Comparison of ENCODE assay signal across 2 cellular contexts in genomic region chr2:125168442-125168841, GRCh38.
TF ChIP-seq lines count a peak whose summit lies in the region.

No MANE protein-coding gene starts in this region.

TF ChIP-seq in H1, 55 proteins besides CTCF, POLR2A, EP300 and RAD21:
- TF ChIP-seq ATF2 (IDR thresholded peaks at IDR 0.05; ENCODE audit: low read length), result no peak
- TF ChIP-seq HDAC2 (IDR thresholded peaks at IDR 0.05; ENCODE audit: borderline replicate concordance in 1 of 2, low read depth in 2 of 2, low read length in 2 of 2), result no peak
- no peak for TF ChIP-seq MAFK (IDR thresholded peaks at IDR 0.05; ENCODE audit: low read depth, low read length)
- TF ChIP-seq SP2 (IDR thresholded peaks at IDR 0.05; ENCODE audit: low read length), result no peak
- TF ChIP-seq SRF (IDR thresholded peaks at IDR 0.05; ENCODE audit: low read depth, low read length), result no peak
- no peak for TF ChIP-seq SIRT6 (IDR thresholded peaks at IDR 0.05; ENCODE audit: low read length)
- TF ChIP-seq MAX (IDR thresholded peaks at IDR 0.05), result no peak
- TF ChIP-seq CBX5 (IDR thresholded peaks at IDR 0.05; ENCODE audit: low read depth, low read length), result no peak
- no peak for TF ChIP-seq NANOG (IDR thresholded peaks at IDR 0.05; ENCODE audit: insufficient read depth, low read depth, low read length, poor library complexity, severe bottlenecking)
- no peak for TF ChIP-seq ATF3 (IDR thresholded peaks at IDR 0.05; ENCODE audit: insufficient read depth, low read depth, low read length)
- TF ChIP-seq CHD2 (IDR thresholded peaks at IDR 0.05; ENCODE audit: low read length), result no peak
- TF ChIP-seq SAP30 (IDR thresholded peaks at IDR 0.05; ENCODE audit: insufficient read depth, insufficient replicate concordance, low read length), result no peak
- TF ChIP-seq TAF1 (IDR thresholded peaks at IDR 0.05; ENCODE audit: low read depth, low read length), result no peak
- no peak for TF ChIP-seq GABPA (IDR thresholded peaks at IDR 0.05; ENCODE audit: borderline replicate concordance, insufficient read depth, low read length)
- no peak for TF ChIP-seq CBX8 (IDR thresholded peaks at IDR 0.05; ENCODE audit: borderline replicate concordance, low read depth, low read length)
- TF ChIP-seq YY1 (IDR thresholded peaks at IDR 0.05; ENCODE audit: low read depth, low read length), result no peak
- no peak for TF ChIP-seq RNF2 (IDR thresholded peaks at IDR 0.05; ENCODE audit: borderline replicate concordance, low read depth, low read length, missing control alignments, poor library complexity, severe bottlenecking)
- no peak for TF ChIP-seq KDM4A (IDR thresholded peaks at IDR 0.05; ENCODE audit: low read depth, low read length, severe bottlenecking)
- no peak for TF ChIP-seq JUN (IDR thresholded peaks at IDR 0.05; ENCODE audit: low read depth, low read length)

TF ChIP-seq in HEK293T, 16 proteins besides CTCF, POLR2A, EP300 and RAD21:
- no peak for TF ChIP-seq L3MBTL2 (conservative IDR thresholded peaks at IDR 0.05)
- no peak for TF ChIP-seq BHLHE40 (IDR thresholded peaks at IDR 0.05; ENCODE audit: borderline replicate concordance)
- TF ChIP-seq FOXM1 (IDR thresholded peaks at IDR 0.05; ENCODE audit: borderline replicate concordance), result no peak
- no peak for TF ChIP-seq HDGF (IDR thresholded peaks at IDR 0.05; ENCODE audit: borderline replicate concordance)
- TF ChIP-seq FOXA1 (IDR thresholded peaks at IDR 0.05), result no peak
- no peak for TF ChIP-seq CTBP1 (IDR thresholded peaks at IDR 0.05; ENCODE audit: borderline replicate concordance)
- no peak for TF ChIP-seq SP1 (IDR thresholded peaks at IDR 0.05)
